ENCODE assay signal across 1 cellular context in genomic region chr17:29179232-29180036, GRCh38.
TF ChIP-seq lines count a peak whose summit lies in the region.

No MANE protein-coding gene starts in this region.

TF ChIP-seq in HepG2, 621 proteins besides CTCF, POLR2A, EP300 and RAD21 (continued from another document and continues in another):
- TF ChIP-seq, protein P1, sequence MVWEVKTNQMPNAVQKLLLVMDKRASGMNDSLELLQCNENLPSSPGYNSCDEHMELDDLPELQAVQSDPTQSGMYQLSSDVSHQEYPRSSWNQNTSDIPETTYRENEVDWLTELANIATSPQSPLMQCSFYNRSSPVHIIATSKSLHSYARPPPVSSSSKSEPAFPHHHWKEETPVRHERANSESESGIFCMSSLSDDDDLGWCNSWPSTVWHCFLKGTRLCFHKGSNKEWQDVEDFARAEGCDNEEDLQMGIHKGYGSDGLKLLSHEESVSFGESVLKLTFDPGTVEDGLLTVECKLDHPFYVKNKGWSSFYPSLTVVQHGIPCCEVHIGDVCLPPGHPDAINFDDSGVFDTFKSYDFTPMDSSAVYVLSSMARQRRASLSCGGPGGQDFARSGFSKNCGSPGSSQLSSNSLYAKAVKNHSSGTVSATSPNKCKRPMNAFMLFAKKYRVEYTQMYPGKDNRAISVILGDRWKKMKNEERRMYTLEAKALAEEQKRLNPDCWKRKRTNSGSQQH (CRISPR knock-in tag; IDR thresholded peaks at IDR 0.05; ENCODE audit: low read depth), result no peak
- TF ChIP-seq ZFAT (CRISPR knock-in tag; conservative IDR thresholded peaks at IDR 0.05), result no peak
- TF ChIP-seq RBFOX2 (IDR thresholded peaks at IDR 0.05; ENCODE audit: low read depth, low read length), result peak; percentile 68
- 0 out of 2 replicates have a peak, but pooled peaks have one; percentile 48 for TF ChIP-seq ZNF124 (CRISPR knock-in tag; IDR thresholded peaks at IDR 0.05)
- no peak for TF ChIP-seq HOXA7 (CRISPR knock-in tag; IDR thresholded peaks at IDR 0.05)
- no peak for TF ChIP-seq RELA (CRISPR knock-in tag; IDR thresholded peaks at IDR 0.05)
- TF ChIP-seq ZNF292 (CRISPR knock-in tag; IDR thresholded peaks at IDR 0.05; ENCODE audit: borderline replicate concordance, low read depth), result no peak
- no peak for TF ChIP-seq ZNF775 (CRISPR knock-in tag; IDR thresholded peaks at IDR 0.05; ENCODE audit: borderline replicate concordance)
- TF ChIP-seq FUBP1 (CRISPR knock-in tag; IDR thresholded peaks at IDR 0.05; ENCODE audit: borderline replicate concordance), result no peak
- no peak for TF ChIP-seq JDP2 (CRISPR knock-in tag; IDR thresholded peaks at IDR 0.05; ENCODE audit: borderline replicate concordance)
- no peak for TF ChIP-seq SETDB1 (CRISPR knock-in tag; IDR thresholded peaks at IDR 0.05; ENCODE audit: borderline replicate concordance)
- no peak for TF ChIP-seq RFX3 (CRISPR knock-in tag; IDR thresholded peaks at IDR 0.05)
- no peak for TF ChIP-seq ZNF720 (CRISPR knock-in tag; IDR thresholded peaks at IDR 0.05)
- no peak for TF ChIP-seq NFE2L2 (IDR thresholded peaks at IDR 0.05; ENCODE audit: low read length)
- TF ChIP-seq TBX3 (IDR thresholded peaks at IDR 0.05; ENCODE audit: borderline replicate concordance), result no peak
- TF ChIP-seq EHMT2 (IDR thresholded peaks at IDR 0.05; ENCODE audit: borderline replicate concordance, low read depth, low read length), result no peak
- TF ChIP-seq SPEN (CRISPR knock-in tag; IDR thresholded peaks at IDR 0.05; ENCODE audit: low read depth), result no peak
- TF ChIP-seq ZNF549 (CRISPR knock-in tag; IDR thresholded peaks at IDR 0.05), result no peak
- no peak for TF ChIP-seq TERF1 (CRISPR knock-in tag; IDR thresholded peaks at IDR 0.05)
- no peak for TF ChIP-seq MED13 (CRISPR knock-in tag; IDR thresholded peaks at IDR 0.05)
- peak; percentile 95 for TF ChIP-seq TAF1 (CRISPR knock-in tag; IDR thresholded peaks at IDR 0.05)
- TF ChIP-seq ZBTB33 (CRISPR knock-in tag; IDR thresholded peaks at IDR 0.05), result no peak
- TF ChIP-seq, protein P2, sequence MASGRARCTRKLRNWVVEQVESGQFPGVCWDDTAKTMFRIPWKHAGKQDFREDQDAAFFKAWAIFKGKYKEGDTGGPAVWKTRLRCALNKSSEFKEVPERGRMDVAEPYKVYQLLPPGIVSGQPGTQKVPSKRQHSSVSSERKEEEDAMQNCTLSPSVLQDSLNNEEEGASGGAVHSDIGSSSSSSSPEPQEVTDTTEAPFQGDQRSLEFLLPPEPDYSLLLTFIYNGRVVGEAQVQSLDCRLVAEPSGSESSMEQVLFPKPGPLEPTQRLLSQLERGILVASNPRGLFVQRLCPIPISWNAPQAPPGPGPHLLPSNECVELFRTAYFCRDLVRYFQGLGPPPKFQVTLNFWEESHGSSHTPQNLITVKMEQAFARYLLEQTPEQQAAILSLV (CRISPR knock-in tag; IDR thresholded peaks at IDR 0.05; ENCODE audit: borderline replicate concordance), result no peak
- no peak for TF ChIP-seq WIZ (CRISPR knock-in tag; IDR thresholded peaks at IDR 0.05)
- no peak for TF ChIP-seq ZNF18 (CRISPR knock-in tag; IDR thresholded peaks at IDR 0.05; ENCODE audit: insufficient replicate concordance)
- TF ChIP-seq ZBTB7B (CRISPR knock-in tag; IDR thresholded peaks at IDR 0.05), result no peak
- TF ChIP-seq IKZF1 (IDR thresholded peaks at IDR 0.05), result no peak
- TF ChIP-seq ZNF335 (CRISPR knock-in tag; IDR thresholded peaks at IDR 0.05), result no peak
- TF ChIP-seq ZZZ3 (CRISPR knock-in tag; IDR thresholded peaks at IDR 0.05; ENCODE audit: borderline replicate concordance), result no peak
- peak; percentile 47 for TF ChIP-seq GABPB1 (CRISPR knock-in tag; IDR thresholded peaks at IDR 0.05)
- no peak for TF ChIP-seq ZNF552 (CRISPR knock-in tag; IDR thresholded peaks at IDR 0.05; ENCODE audit: borderline replicate concordance)
- no peak; the same call in 1 of the 2 replicates for TF ChIP-seq FOXO1 (CRISPR knock-in tag; IDR thresholded peaks at IDR 0.05)
- TF ChIP-seq HCFC1 (IDR thresholded peaks at IDR 0.05; ENCODE audit: low read depth, low read length), result no peak
- TF ChIP-seq NR3C1 (CRISPR knock-in tag; IDR thresholded peaks at IDR 0.05), result no peak
- TF ChIP-seq ZNF749 (CRISPR knock-in tag; IDR thresholded peaks at IDR 0.05; ENCODE audit: borderline replicate concordance), result no peak
- 0 out of 2 replicates have a peak, but pooled peaks have one; percentile 74 for TF ChIP-seq FOXC1 (CRISPR knock-in tag; IDR thresholded peaks at IDR 0.05; ENCODE audit: borderline replicate concordance)
- TF ChIP-seq, protein P3, sequence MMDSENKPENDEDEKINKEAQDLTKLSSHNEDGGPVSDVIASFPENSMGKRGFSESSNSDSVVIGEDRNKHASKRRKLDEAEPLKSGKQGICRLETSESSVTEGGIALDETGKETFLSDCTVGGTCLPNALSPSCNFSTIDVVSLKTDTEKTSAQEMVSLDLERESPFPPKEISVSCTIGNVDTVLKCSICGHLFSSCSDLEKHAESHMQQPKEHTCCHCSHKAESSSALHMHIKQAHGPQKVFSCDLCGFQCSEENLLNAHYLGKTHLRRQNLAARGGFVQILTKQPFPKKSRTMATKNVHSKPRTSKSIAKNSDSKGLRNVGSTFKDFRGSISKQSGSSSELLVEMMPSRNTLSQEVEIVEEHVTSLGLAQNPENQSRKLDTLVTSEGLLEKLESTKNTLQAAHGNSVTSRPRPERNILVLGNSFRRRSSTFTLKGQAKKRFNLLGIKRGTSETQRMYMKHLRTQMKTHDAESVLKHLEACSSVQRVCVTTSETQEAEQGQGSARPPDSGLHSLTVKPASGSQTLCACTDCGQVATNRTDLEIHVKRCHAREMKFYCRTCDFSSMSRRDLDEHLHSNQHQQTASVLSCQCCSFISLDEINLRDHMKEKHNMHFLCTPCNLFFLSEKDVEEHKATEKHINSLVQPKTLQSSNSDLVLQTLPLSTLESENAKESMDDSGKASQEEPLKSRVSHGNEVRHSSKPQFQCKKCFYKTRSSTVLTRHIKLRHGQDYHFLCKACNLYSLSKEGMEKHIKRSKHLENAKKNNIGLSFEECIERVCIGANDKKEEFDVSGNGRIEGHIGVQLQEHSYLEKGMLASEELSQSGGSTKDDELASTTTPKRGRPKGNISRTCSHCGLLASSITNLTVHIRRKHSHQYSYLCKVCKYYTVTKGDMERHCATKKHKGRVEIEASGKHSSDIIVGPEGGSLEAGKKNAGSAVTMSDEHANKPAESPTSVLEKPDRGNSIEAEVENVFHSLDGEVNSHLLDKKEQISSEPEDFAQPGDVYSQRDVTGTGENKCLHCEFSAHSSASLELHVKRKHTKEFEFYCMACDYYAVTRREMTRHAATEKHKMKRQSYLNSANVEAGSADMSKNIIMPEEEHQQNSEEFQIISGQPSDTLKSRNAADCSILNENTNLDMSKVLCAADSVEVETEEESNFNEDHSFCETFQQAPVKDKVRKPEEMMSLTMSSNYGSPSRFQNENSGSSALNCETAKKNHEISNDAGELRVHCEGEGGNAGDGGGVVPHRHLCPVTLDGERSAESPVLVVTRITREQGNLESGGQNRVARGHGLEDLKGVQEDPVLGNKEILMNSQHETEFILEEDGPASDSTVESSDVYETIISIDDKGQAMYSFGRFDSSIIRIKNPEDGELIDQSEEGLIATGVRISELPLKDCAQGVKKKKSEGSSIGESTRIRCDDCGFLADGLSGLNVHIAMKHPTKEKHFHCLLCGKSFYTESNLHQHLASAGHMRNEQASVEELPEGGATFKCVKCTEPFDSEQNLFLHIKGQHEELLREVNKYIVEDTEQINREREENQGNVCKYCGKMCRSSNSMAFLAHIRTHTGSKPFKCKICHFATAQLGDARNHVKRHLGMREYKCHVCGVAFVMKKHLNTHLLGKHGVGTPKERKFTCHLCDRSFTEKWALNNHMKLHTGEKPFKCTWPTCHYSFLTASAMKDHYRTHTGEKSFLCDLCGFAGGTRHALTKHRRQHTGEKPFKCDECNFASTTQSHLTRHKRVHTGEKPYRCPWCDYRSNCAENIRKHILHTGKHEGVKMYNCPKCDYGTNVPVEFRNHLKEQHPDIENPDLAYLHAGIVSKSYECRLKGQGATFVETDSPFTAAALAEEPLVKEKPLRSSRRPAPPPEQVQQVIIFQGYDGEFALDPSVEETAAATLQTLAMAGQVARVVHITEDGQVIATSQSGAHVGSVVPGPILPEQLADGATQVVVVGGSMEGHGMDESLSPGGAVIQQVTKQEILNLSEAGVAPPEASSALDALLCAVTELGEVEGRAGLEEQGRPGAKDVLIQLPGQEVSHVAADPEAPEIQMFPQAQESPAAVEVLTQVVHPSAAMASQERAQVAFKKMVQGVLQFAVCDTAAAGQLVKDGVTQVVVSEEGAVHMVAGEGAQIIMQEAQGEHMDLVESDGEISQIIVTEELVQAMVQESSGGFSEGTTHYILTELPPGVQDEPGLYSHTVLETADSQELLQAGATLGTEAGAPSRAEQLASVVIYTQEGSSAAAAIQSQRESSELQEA (CRISPR knock-in tag; IDR thresholded peaks at IDR 0.05; ENCODE audit: not compliant biosample characterization), result no peak
- TF ChIP-seq HES4 (CRISPR knock-in tag; IDR thresholded peaks at IDR 0.05; ENCODE audit: borderline replicate concordance), result no peak
- no peak for TF ChIP-seq BRD4 (CRISPR knock-in tag; IDR thresholded peaks at IDR 0.05)
- TF ChIP-seq, protein P4, sequence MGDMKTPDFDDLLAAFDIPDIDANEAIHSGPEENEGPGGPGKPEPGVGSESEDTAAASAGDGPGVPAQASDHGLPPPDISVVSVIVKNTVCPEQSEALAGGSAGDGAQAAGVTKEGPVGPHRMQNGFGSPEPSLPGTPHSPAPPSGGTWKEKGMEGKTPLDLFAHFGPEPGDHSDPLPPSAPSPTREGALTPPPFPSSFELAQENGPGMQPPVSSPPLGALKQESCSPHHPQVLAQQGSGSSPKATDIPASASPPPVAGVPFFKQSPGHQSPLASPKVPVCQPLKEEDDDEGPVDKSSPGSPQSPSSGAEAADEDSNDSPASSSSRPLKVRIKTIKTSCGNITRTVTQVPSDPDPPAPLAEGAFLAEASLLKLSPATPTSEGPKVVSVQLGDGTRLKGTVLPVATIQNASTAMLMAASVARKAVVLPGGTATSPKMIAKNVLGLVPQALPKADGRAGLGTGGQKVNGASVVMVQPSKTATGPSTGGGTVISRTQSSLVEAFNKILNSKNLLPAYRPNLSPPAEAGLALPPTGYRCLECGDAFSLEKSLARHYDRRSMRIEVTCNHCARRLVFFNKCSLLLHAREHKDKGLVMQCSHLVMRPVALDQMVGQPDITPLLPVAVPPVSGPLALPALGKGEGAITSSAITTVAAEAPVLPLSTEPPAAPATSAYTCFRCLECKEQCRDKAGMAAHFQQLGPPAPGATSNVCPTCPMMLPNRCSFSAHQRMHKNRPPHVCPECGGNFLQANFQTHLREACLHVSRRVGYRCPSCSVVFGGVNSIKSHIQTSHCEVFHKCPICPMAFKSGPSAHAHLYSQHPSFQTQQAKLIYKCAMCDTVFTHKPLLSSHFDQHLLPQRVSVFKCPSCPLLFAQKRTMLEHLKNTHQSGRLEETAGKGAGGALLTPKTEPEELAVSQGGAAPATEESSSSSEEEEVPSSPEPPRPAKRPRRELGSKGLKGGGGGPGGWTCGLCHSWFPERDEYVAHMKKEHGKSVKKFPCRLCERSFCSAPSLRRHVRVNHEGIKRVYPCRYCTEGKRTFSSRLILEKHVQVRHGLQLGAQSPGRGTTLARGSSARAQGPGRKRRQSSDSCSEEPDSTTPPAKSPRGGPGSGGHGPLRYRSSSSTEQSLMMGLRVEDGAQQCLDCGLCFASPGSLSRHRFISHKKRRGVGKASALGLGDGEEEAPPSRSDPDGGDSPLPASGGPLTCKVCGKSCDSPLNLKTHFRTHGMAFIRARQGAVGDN (CRISPR knock-in tag; IDR thresholded peaks at IDR 0.05), result peak; percentile 87
- TF ChIP-seq TCF12 (IDR thresholded peaks at IDR 0.05), result no peak
- TF ChIP-seq TCF12 (CRISPR knock-in tag; IDR thresholded peaks at IDR 0.05), result no peak
- TF ChIP-seq ZNF260 (CRISPR knock-in tag; IDR thresholded peaks at IDR 0.05; ENCODE audit: borderline replicate concordance, low read depth), result no peak
- TF ChIP-seq SP4 (CRISPR knock-in tag; IDR thresholded peaks at IDR 0.05), result no peak; the same call in 1 of the 2 replicates
- no peak for TF ChIP-seq SMAD9 (CRISPR knock-in tag; IDR thresholded peaks at IDR 0.05)
